Comparison of ENCODE assay signal across 8 cellular contexts in the genomic region with DNA sequence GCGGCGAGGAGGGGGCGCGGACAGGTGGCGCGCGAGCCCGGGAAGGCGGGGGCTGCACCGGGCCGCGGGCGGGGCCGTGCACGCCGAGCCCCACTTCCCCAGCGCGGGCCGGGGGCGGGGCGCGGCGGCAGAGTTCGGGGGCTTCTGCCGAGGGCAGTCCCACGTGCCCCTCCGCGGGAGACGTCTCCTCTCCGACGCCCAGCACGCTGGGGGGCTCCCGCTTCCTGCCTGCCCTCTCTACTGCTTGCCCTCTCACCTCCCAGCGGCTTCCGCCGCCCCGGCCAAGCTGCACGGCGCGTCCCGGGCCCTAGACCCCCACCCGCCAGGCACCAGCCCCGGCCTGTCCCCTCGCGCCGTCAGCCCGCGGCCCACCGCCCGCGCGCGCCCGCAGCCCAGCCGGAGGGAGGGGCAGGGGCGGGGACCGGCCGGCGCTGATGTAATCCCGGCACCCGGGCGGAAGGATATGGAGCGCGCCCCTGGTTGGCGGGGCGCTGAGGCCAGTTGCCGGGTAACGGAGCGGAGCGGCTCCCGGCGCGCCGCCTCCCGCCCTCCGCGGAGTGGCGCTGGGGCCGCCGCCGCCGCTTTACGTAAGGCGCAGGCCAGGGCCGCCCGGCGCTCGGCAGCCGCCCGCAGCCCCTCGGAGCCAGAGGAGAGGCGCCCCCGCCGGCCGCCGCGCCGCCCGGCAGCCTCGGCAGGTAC. TPM values are rescaled to one million over a fixed set of nuclear protein-coding genes. Genes with fewer than 3 reads are reported as not detected.
DNase-seq lines count a peak whose midpoint lies in the region; ATAC-seq and TF ChIP-seq lines count a peak whose summit lies in the region.

A gene with protein sequence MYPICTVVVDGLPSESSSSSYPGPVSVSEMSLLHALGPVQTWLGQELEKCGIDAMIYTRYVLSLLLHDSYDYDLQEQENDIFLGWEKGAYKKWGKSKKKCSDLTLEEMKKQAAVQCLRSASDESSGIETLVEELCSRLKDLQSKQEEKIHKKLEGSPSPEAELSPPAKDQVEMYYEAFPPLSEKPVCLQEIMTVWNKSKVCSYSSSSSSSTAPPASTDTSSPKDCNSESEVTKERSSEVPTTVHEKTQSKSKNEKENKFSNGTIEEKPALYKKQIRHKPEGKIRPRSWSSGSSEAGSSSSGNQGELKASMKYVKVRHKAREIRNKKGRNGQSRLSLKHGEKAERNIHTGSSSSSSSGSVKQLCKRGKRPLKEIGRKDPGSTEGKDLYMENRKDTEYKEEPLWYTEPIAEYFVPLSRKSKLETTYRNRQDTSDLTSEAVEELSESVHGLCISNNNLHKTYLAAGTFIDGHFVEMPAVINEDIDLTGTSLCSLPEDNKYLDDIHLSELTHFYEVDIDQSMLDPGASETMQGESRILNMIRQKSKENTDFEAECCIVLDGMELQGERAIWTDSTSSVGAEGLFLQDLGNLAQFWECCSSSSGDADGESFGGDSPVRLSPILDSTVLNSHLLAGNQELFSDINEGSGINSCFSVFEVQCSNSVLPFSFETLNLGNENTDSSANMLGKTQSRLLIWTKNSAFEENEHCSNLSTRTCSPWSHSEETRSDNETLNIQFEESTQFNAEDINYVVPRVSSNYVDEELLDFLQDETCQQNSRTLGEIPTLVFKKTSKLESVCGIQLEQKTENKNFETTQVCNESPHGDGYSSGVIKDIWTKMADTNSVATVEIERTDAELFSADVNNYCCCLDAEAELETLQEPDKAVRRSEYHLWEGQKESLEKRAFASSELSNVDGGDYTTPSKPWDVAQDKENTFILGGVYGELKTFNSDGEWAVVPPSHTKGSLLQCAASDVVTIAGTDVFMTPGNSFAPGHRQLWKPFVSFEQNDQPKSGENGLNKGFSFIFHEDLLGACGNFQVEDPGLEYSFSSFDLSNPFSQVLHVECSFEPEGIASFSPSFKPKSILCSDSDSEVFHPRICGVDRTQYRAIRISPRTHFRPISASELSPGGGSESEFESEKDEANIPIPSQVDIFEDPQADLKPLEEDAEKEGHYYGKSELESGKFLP (N-terminal part only) (plus strand): TSS at position 581 of the 699 bp plus-strand sequence. CDS start 41,727 bp downstream, outside the sequence.

- H3K4me3 ChIP-seq in lower leg skin (ENCODE audit: low read depth, poor library complexity, severe bottlenecking), result peak within 1 kb of the TSS; percentile 96

- ATAC-seq in GM19395 (IDR thresholded peaks at IDR 0.05; ENCODE audit: unreplicated experiment), result peak; percentile 72
- peak; percentile 67 for ATAC-seq in HG03565 (IDR thresholded peaks at IDR 0.05; ENCODE audit: unreplicated experiment)

- no peaks in the 10 kb centered on the region for H3K9me3 Mint-ChIP-seq in CD14-positive monocyte

- DNase-seq in CD14-positive monocyte (ENCODE audit: low spot score) (peak; percentile 84), NCI-H774 (lab: John Stamatoyannopoulos, UW) (peak; percentile 93), dermis microvascular lymphatic vessel endothelial cell (ENCODE audit: low read depth in 2 of 2) (peak; percentile 83 to 96), lower leg skin (ENCODE audit: low spot score in 2 of 2) (peak; percentile 75 to 97)
- DNase-seq in activated CD4-positive, alpha-beta T cell treated with anti-CD3 and anti-CD28 coated beads, Interleukin-2, amount 50 U/mL, for 48 hours, result peak; percentile 88 to 90
- DNase-seq in stimulated activated CD4-positive, alpha-beta T cell treated with anti-CD3 and anti-CD28 coated beads, Interleukin-4, amount 100 ng/mL, for 4 hours, result peak; percentile 88 to 89

- peaks cover 10 to 23% of the 10 kb centered on the region in 2 donors for H3K36me3 Mint-ChIP-seq in CD14-positive monocyte

- peak in 1 of 2 donors; percentile 13 for TF ChIP-seq POLR2A in lower leg skin (IDR thresholded peaks at IDR 0.05)

- TF ChIP-seq CTCF in CD14-positive monocyte (IDR thresholded peaks at IDR 0.05) (no peak), lower leg skin (IDR thresholded peaks at IDR 0.05) (no peak)

- peak within 1 kb of the TSS; percentile 77 to 80 for H3K4me3 Mint-ChIP-seq in CD14-positive monocyte

- H3K27me3 Mint-ChIP-seq in CD14-positive monocyte (ENCODE audit: low read depth in 3 of 3), result peaks cover 0 to 2% (median 2%) of the 10 kb centered on the region in 3 donors

- H3K4me1 Mint-ChIP-seq in CD14-positive monocyte, result peaks cover 58% of the 10 kb centered on the region

- H3K27ac Mint-ChIP-seq in CD14-positive monocyte, result peak within 1 kb of the TSS; percentile 76 to 92 (median 90)

- WGBS in lower leg skin, 2 donors, result 0% methylated on average over 84 to 95 of the region's 100 CpGs

- intact Hi-C loops in CD14-positive monocyte (cut with micrococcal nuclease) (loop anchor here (5.0 to 10.0 kb wide), 4 partner anchors 35 to 283 kb away; partner anchors contain the start of genes BLOC1S4 (in 1 of the 2) and GRPEL1 (in 1 of the 2)), lower leg skin (cut with DNase I; ENCODE audit: low total_unique reads) (no loop called here)

RNA-seq across cellular contexts. Expression of the gene that starts here (rescaled TPM):
- 10 to 100 TPM; 20.6 to 27.3 TPM for polyA plus RNA-seq in CD14-positive monocyte
- total RNA-seq in dermis microvascular lymphatic vessel endothelial cell (10.3 and 15.3 TPM in 2 replicates), lower leg skin (10 to 100 TPM; 19.2 to 52.1 (median 24.6) TPM)

Comparison
In these comparisons a context has a peak if more than half of its experiments do, and no peak if none do; other contexts are left out.
1. Peak in every context shown above with its lines: DNase-seq, ATAC-seq and H3K4me3 ChIP-seq.